26 cellular contexts compared by ENCODE assay signal in genomic region chr4:3814026-3814570, GRCh38. TPM values are rescaled to one million over a fixed set of nuclear protein-coding genes. Genes with fewer than 3 reads are reported as not detected.
"Had no signal": no experiment of that assay in that cellular context is flagged by ENCODE, and none has a peak within 500 bp of the region (broad histone marks: within the 10 kb centered on the region; RNA-seq: fewer than 3 reads in every experiment).

No MANE protein-coding gene starts in this region.

- H3K4me3 ChIP-seq: lung, neural progenitor cell, ovary, prostate gland, right lobe of liver, smooth muscle cell, tibial nerve, upper lobe of left lung, vagina had no signal

- H3K36me3 ChIP-seq: neural progenitor cell, ovary, prostate gland, right lobe of liver, tibial nerve, upper lobe of left lung, vagina had no signal

- H3K4me1 Mint-ChIP-seq: immature natural killer cell; mesothelial cell of epicardium; naive B cell; natural killer cell; nephron progenitor cell; stimulated activated memory B cell treated with anti-CD40 and anti-IgM and Interleukin-4, amounts not matched to agents 10 μg/mL and 1 μg/mL and 100 μg/mL, for 72 hours; stimulated activated naive CD8-positive, alpha-beta T cell treated with anti-CD3 and anti-CD28 coated beads, Interleukin-15, amount 100 ng/mL, for 72 hours had no signal

- H3K4me3 Mint-ChIP-seq: immature natural killer cell; mesothelial cell of epicardium; naive B cell; natural killer cell; nephron progenitor cell; neural progenitor cell; stimulated activated memory B cell treated with anti-CD40 and anti-IgM and Interleukin-4, amounts not matched to agents 10 μg/mL and 1 μg/mL and 100 μg/mL, for 72 hours; stimulated activated naive CD8-positive, alpha-beta T cell treated with anti-CD3 and anti-CD28 coated beads, Interleukin-15, amount 100 ng/mL, for 72 hours had no signal

- H3K9me3 Mint-ChIP-seq: immature natural killer cell; mesothelial cell of epicardium; natural killer cell; stimulated activated memory B cell treated with anti-CD40 and anti-IgM and Interleukin-4, amounts not matched to agents 10 μg/mL and 1 μg/mL and 100 μg/mL, for 72 hours; stimulated activated naive CD8-positive, alpha-beta T cell treated with anti-CD3 and anti-CD28 coated beads, Interleukin-15, amount 100 ng/mL, for 72 hours had no signal

- H3K9me3 ChIP-seq: ovary, prostate gland, right lobe of liver, upper lobe of left lung, vagina had no signal

- H3K27ac ChIP-seq: neural progenitor cell, ovary, prostate gland, right lobe of liver, tibial nerve, upper lobe of left lung, vagina had no signal

- DNase-seq: hypothalamus; immature natural killer cell; mesendoderm; naive B cell; natural killer cell; nephron progenitor cell; ovary; stimulated activated CD4-positive, alpha-beta T cell treated with anti-CD3 and anti-CD28 coated beads, Interleukin-1b, Interleukin-23, amount 100 ng/mL, for 48 hours; stimulated activated CD4-positive, alpha-beta T cell treated with anti-CD3 and anti-CD28 coated beads, Interleukin-2, amount 100 ng/mL, for 48 hours; stimulated activated CD4-positive, alpha-beta T cell treated with anti-CD3 and anti-CD28 coated beads, Interleukin-4, amount 100 ng/mL, for 4 hours; stimulated activated CD8-positive, alpha-beta memory T cell treated with anti-CD3 and anti-CD28 coated beads, Interleukin-4, amount 100 ng/mL, for 48 hours; stimulated activated naive CD4-positive, alpha-beta T cell treated with Interleukin-2 at 50 U/mL for 16 hours; stimulated activated naive CD8-positive, alpha-beta T cell treated with anti-CD3 and anti-CD28 coated beads, Interleukin-15, amount 100 ng/mL, for 72 hours; substantia nigra had no signal

- H3K36me3 Mint-ChIP-seq: immature natural killer cell; mesothelial cell of epicardium; naive B cell; natural killer cell; neural progenitor cell; stimulated activated memory B cell treated with anti-CD40 and anti-IgM and Interleukin-4, amounts not matched to agents 10 μg/mL and 1 μg/mL and 100 μg/mL, for 72 hours had no signal

- H3K4me1 ChIP-seq: prostate gland, tibial nerve, upper lobe of left lung, vagina had no signal

- H3K27ac Mint-ChIP-seq: immature natural killer cell; mesothelial cell of epicardium; natural killer cell; nephron progenitor cell; neural progenitor cell; stimulated activated memory B cell treated with anti-CD40 and anti-IgM and Interleukin-4, amounts not matched to agents 10 μg/mL and 1 μg/mL and 100 μg/mL, for 72 hours; stimulated activated naive CD8-positive, alpha-beta T cell treated with anti-CD3 and anti-CD28 coated beads, Interleukin-15, amount 100 ng/mL, for 72 hours had no signal

- ATAC-seq: left lobe of liver; right lobe of liver; stimulated activated memory B cell treated with anti-CD40 and anti-IgM and Interleukin-4, amounts not matched to agents 10 μg/mL and 1 μg/mL and 100 μg/mL, for 72 hours had no signal

- H3K27me3 ChIP-seq: neural progenitor cell, ovary, right lobe of liver, tibial nerve, upper lobe of left lung, vagina had no signal

RNA-seq across cellular contexts. Expression of gene ADRA2C, which starts 47.9 kb away (rescaled TPM):
- total RNA-seq: mononuclear cell, natural killer cell had no signal
- polyA plus RNA-seq: immature natural killer cell had no signal
